ENCODE assay signal across 8 cellular contexts in the genomic region with DNA sequence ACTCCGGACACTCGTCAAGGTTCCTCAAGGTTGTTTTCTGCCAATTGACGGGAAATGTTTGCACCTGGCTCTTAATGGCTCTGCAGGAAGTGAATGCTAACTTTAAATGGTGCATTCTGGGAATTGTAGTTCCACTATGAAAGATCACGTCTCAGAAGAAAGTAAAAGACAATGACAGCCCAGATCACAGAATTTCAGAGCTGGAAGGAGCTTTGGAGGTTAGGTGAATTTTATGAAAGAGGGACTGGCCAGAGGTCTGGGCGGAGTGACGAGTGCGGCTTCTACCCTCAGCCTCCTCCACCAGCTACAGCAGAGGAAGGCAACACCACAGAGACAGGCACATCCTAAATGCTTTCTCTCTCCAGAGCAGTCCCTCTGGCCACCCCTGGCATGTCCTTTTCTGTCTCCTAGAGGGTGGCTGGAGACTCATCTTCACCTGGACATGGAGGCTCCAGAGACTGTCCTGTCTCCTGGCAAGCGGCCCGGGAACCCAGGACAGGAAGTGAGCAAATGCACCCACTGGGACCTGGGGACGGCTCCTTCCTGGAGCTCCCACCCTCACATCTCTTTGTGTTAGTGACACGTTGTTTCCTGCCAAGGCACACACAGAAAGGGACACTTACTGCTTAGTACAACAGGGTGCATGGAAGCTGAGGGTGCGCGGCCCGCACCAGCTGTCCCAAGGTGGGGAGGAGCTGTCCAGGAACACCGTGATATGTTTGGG. TPM values are rescaled to one million over a fixed set of nuclear protein-coding genes. Genes with fewer than 3 reads are reported as not detected.
A peak's percentile ranks its signal among the peaks of the same experiment; 100 is the strongest.
DNase-seq lines count a peak whose midpoint lies in the region; TF ChIP-seq lines count a peak whose summit lies in the region.

No MANE protein-coding gene starts in this region.

- no peaks in the 10 kb centered on the region for H3K36me3 ChIP-seq in breast epithelium

- no peaks in the 10 kb centered on the region for H3K9me3 ChIP-seq in breast epithelium

- TF ChIP-seq POLR2A in GM19193 (IDR thresholded peaks at IDR 0.05; ENCODE audit: extremely low read depth, insufficient read depth, insufficient read length), result peak; percentile 26
- TF ChIP-seq POLR2A in breast epithelium (IDR thresholded peaks at IDR 0.05), result no peak
- TF ChIP-seq POLR2A in lower leg skin (IDR thresholded peaks at IDR 0.05), result no peak

- H3K27me3 ChIP-seq in breast epithelium, result no peaks in the 10 kb centered on the region

- no peak for TF ChIP-seq CTCF in breast epithelium (IDR thresholded peaks at IDR 0.05)
- TF ChIP-seq CTCF in lower leg skin (IDR thresholded peaks at IDR 0.05), result no peak

- H3K4me1 ChIP-seq in breast epithelium, result peaks cover 0 to 6% of the 10 kb centered on the region in 2 donors

- H3K4me3 ChIP-seq in breast epithelium, result peak overlapping the region; percentile 13 to 57 (median 39)
- no peak overlapping the region for H3K4me3 ChIP-seq in lower leg skin (ENCODE audit: low read depth, poor library complexity, severe bottlenecking)

- DNase-seq in A172 (ENCODE audit: low spot score), result peak; percentile 32
- peak; percentile 4 for DNase-seq in NCI-H526 treated with DMSO at 0.1 percent for 48 hours (lab: John Stamatoyannopoulos, UW)
- DNase-seq in breast epithelium (ENCODE audit: low spot score in 2 of 2), result no peak
- peak; percentile 15 for DNase-seq in midbrain (lab: John Stamatoyannopoulos, UW)
- DNase-seq in lower leg skin (ENCODE audit: low spot score in 2 of 2), result no peak
- DNase-seq in NCI-H2171 (lab: John Stamatoyannopoulos, UW), result no peak
- no peak for DNase-seq in NOMO-1 treated with dmso at 0.1 percent for 144 hours (lab: John Stamatoyannopoulos, UW; ENCODE audit: unreplicated experiment)

- H3K27ac ChIP-seq in breast epithelium, result peak overlapping the region in 1 of 2 donors; percentile 54

- intact Hi-C loops in breast epithelium (cut with DNase I; ENCODE audit: low total_unique reads), result no loop called here
- intact Hi-C loops in lower leg skin (cut with DNase I; ENCODE audit: low total_unique reads), result no loop called here

- 60 to 61% methylated on average over 15 of the region's 15 CpGs for WGBS in lower leg skin, 2 donors

RNA-seq across cellular contexts. Expression of a gene that starts 19.4 kb away (rescaled TPM):
- total RNA-seq in A172 (2014; rRNA removed; shearing (Covaris generic)), result 80.6 and 85.7 TPM in 2 replicates
- total RNA-seq in breast epithelium, result 10 to 100 TPM; 35.3 to 45.9 (median 38.1) TPM
- total RNA-seq in lower leg skin, result 10 to 100 TPM; 52.4 to 60.7 (median 58.3) TPM

RNA-seq across cellular contexts. Expression of a gene that starts 19.9 kb away (rescaled TPM):
- total RNA-seq in A172 (2014; rRNA removed; shearing (Covaris generic)), result 111 and 132 TPM in 2 replicates
- total RNA-seq in breast epithelium, result 10 to 100 TPM; 47.7 to 71.1 (median 64.2) TPM
- total RNA-seq in lower leg skin, result 10 to 100 TPM; 48.4 to 86.2 (median 63.3) TPM

RNA-seq across cellular contexts. Expression of a gene that starts 59.0 kb away (rescaled TPM):
- total RNA-seq in A172 (2014; rRNA removed; shearing (Covaris generic)), result 0.07 and 0.60 TPM in 2 replicates
- 10 to 100 TPM; 32.2 to 77.6 (median 40.3) TPM for total RNA-seq in breast epithelium
- 10 to 100 TPM; 44.2 to 59.9 (median 54.7) TPM for total RNA-seq in lower leg skin

Comparison
In these comparisons a context has a peak if more than half of its experiments do, and no peak if none do; other contexts are left out.
1. DNase-seq: peak in A172 (single experiment), NCI-H526 treated with DMSO at 0.1 percent for 48 hours (single experiment) and midbrain (single experiment); none in breast epithelium (0 of 2), lower leg skin (0 of 2), NCI-H2171 (single experiment) and NOMO-1 treated with dmso at 0.1 percent for 144 hours (single experiment).
2. RNA of a gene that starts 59.0 kb away (total RNA-seq): 44.2 to 59.9 TPM in lower leg skin and 32.2 to 77.6 TPM in breast epithelium; 0.07 to 0.60 TPM in A172; every median in the first group is over 10 times any median in the second.